8 cellular contexts compared by ENCODE assay signal in the genomic region with DNA sequence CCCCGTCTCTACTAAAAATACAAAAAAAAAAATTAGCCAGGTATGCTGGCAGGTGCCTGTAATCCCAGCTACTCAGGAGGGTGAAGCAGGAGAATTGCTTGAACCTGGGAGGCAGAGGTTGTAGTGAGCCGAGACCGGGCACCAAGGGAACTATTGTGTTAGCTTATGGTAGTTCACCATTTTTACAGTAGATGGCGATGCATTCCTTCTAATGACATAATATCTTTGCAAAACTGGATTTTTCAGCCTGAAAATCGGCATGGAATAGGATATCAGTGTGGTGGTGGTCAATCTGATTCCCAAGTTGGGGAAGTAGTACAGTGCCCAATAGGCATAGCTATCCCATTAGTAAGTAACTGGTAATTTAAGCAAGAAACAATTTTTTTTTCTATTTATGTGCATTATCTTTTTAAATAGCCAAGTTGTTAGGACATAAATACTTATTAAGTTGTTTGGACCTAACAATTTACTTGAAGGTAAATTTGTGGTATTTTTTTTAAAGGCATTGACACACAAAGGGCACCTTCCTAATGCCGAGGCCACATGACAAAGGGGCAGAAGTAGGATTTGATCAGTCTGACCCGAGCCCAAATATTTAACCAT. TPM values are rescaled to one million over a fixed set of nuclear protein-coding genes. Genes with fewer than 3 reads are reported as not detected.
DNase-seq lines count a peak whose midpoint lies in the region; ATAC-seq and TF ChIP-seq lines count a peak whose summit lies in the region.

No MANE protein-coding gene starts in this region.

- H3K4me1 ChIP-seq in neutrophil (ENCODE audit: control insufficient read depth in 1 of 2, insufficient read depth in 1 of 2, low read depth in 1 of 2, low read length in 1 of 2), result no peaks in the 10 kb centered on the region

- no peak for ATAC-seq in HG02678 (IDR thresholded peaks at IDR 0.05; ENCODE audit: unreplicated experiment)

- no peak overlapping the region for H3K27ac ChIP-seq in neutrophil

- H3K27me3 ChIP-seq in neutrophil, result no peaks in the 10 kb centered on the region

- no peaks in the 10 kb centered on the region for H3K36me3 ChIP-seq in neutrophil

- no peaks in the 10 kb centered on the region for H3K9me3 ChIP-seq in neutrophil

- in situ Hi-C loops in G401 (cut with HindIII; ENCODE audit: low sequenced_read_pairs), result no loop called here

- DNase-seq in AG09309 (ENCODE audit: low read depth) (no peak), G401 (ENCODE audit: low spot score) (peak; percentile 77), NB4 (ENCODE audit: low read depth) (peak; percentile 79), SKM-1 (lab: John Stamatoyannopoulos, UW; ENCODE audit: unreplicated experiment) (peak; percentile 61), fibroblast of peridontal ligament (ENCODE audit: extremely low read depth) (peak; percentile 78)
- no peak for DNase-seq in effector CD8-positive, alpha-beta T cell (lab: John Stamatoyannopoulos, UW)

- TF ChIP-seq POLR2A in NB4 (IDR thresholded peaks at IDR 0.05; ENCODE audit: extremely low read depth, insufficient read length), result no peak

- H3K4me3 ChIP-seq in AG09309 (ENCODE audit: control insufficient read depth, low read depth, low read length) (no peak overlapping the region), NB4 (ENCODE audit: low read depth, low read length) (no peak overlapping the region), neutrophil (ENCODE audit: low read depth in 1 of 2, low read length in 1 of 2) (no peak overlapping the region)

- TF ChIP-seq CTCF in AG09309 (IDR thresholded peaks at IDR 0.05; ENCODE audit: control insufficient read depth, insufficient read depth, low read depth, low read length, missing control alignments), result peak; percentile 60
- TF ChIP-seq CTCF in NB4 (IDR thresholded peaks at IDR 0.05; ENCODE audit: low read depth, low read length), result peak; percentile 65
- peak; percentile 83 for TF ChIP-seq CTCF in neutrophil (IDR thresholded peaks at IDR 0.05)

RNA-seq across cellular contexts. Expression of a gene that starts 17.6 kb away (rescaled TPM):
- 58.5 and 67.9 TPM in 2 replicates for total RNA-seq in G401 (2014; rRNA removed; shearing (Covaris generic))

RNA-seq across cellular contexts. Expression of a gene that starts 28.3 kb away (rescaled TPM):
- total RNA-seq in G401 (2014; rRNA removed; shearing (Covaris generic)), result 9.0 and 14.2 TPM in 2 replicates

RNA-seq across cellular contexts. Expression of a gene that starts 49.2 kb away (rescaled TPM):
- total RNA-seq in G401 (2014; rRNA removed; shearing (Covaris generic)), result 23.8 and 55.4 TPM in 2 replicates

Comparison
In these comparisons a context has a peak if more than half of its experiments do, and no peak if none do; other contexts are left out.
1. DNase-seq: peak in G401 (single experiment), NB4 (single experiment), SKM-1 (single experiment) and fibroblast of peridontal ligament (single experiment); none in AG09309 (single experiment) and effector CD8-positive, alpha-beta T cell (single experiment).
2. Peak in every context shown above with its lines, with median percentiles within 50 percentile points of each other: CTCF ChIP-seq.